In the genomic region with DNA sequence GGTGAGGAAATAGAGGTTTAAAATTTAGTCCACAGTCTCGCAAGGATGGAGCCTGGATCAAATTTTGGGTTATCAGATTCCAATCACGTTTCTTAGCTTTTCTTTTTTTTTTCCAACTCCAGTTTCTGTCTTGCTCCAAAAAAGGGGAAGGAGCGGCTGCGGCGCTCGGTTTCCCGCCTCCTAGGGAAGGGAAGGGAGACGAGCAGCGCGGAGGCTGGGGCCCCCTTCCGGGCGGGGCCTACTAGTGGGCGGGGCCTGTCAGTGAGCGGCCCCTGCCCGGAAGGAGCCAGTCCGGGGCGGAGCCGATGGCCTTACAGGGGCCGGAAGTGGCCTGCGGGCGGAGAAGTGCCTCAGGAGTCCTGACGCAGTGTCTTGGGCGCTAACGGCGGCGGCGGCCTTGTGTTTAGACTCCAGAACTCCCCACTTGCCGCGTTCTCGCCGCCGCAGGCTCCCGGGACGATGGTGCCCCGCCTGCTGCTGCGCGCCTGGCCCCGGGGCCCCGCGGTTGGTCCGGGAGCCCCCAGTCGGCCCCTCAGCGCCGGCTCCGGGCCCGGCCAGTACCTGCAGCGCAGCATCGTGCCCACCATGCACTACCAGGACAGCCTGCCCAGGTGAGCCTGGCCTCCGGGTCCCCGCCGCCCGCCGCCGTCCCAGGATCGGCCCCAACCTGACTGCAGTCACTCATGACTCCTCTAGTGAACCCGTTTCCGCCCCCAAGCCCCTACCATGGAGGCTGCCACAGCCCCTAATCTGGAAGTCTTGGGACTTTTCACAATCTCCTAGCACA, we compare ENCODE assay signal across 8 cellular contexts. TPM values are rescaled to one million over a fixed set of nuclear protein-coding genes. Genes with fewer than 3 reads are reported as not detected.
A peak's percentile ranks its signal among the peaks of the same experiment; 100 is the strongest.
DNase-seq lines count a peak whose midpoint lies in the region; ATAC-seq and TF ChIP-seq lines count a peak whose summit lies in the region.

A gene (plus strand): TSS at position 340 of the 787 bp plus-strand sequence. CDS start 120 bp downstream, at position 460.

- ATAC-seq in HG02884 (IDR thresholded peaks at IDR 0.05; ENCODE audit: unreplicated experiment) (peak; percentile 99), heart right ventricle (peak; percentile 97 to 99 (median 98))

- peaks cover 3 to 41% (median 34%) of the 10 kb centered on the region in 9 donors for H3K4me1 ChIP-seq in heart right ventricle

- H3K4me3 Mint-ChIP-seq in T-helper 1 cell treated with Interleukin-12 subunit alpha and Interleukin-12 subunit beta and Interleukin-4 antibody, amounts not matched to agents 30 μg/mL and 1 μg/mL, for 36 hours: peak within 1 kb of the TSS; percentile 90
- peak within 1 kb of the TSS; percentile 97 for H3K4me3 Mint-ChIP-seq in type B pancreatic cell

- peak within 1 kb of the TSS; percentile 96 for H3K27ac Mint-ChIP-seq in T-helper 1 cell treated with Interleukin-12 subunit alpha and Interleukin-12 subunit beta and Interleukin-4 antibody, amounts not matched to agents 30 μg/mL and 1 μg/mL, for 36 hours
- H3K27ac Mint-ChIP-seq in type B pancreatic cell: peak within 1 kb of the TSS; percentile 93

- no peaks in the 10 kb centered on the region for H3K9me3 ChIP-seq in heart right ventricle

- H3K27me3 Mint-ChIP-seq in T-helper 1 cell treated with Interleukin-12 subunit alpha and Interleukin-12 subunit beta and Interleukin-4 antibody, amounts not matched to agents 30 μg/mL and 1 μg/mL, for 36 hours (ENCODE audit: low read depth): no peaks in the 10 kb centered on the region
- no peaks in the 10 kb centered on the region for H3K27me3 Mint-ChIP-seq in type B pancreatic cell

- DNase-seq in NCI-H1694 treated with DMSO at 0.1 percent for 48 hours (lab: John Stamatoyannopoulos, UW): peak; percentile 86
- peak; percentile 86 for DNase-seq in amniotic epithelial cell (ENCODE audit: low read depth)
- peak; percentile 93 to 96 for DNase-seq in heart right ventricle
- peak; percentile 85 to 99 (median 94) for DNase-seq in posterior cingulate gyrus
- DNase-seq in type B pancreatic cell (ENCODE audit: extremely low spot score, unreplicated experiment): peak; percentile 92

- H3K36me3 Mint-ChIP-seq in T-helper 1 cell treated with Interleukin-12 subunit alpha and Interleukin-12 subunit beta and Interleukin-4 antibody, amounts not matched to agents 30 μg/mL and 1 μg/mL, for 36 hours (ENCODE audit: low read depth): peaks cover 16% of the 10 kb centered on the region
- peaks cover 13% of the 10 kb centered on the region for H3K36me3 Mint-ChIP-seq in type B pancreatic cell

- H3K36me3 ChIP-seq in heart right ventricle: peaks cover 0 to 14% (median 6%) of the 10 kb centered on the region in 9 donors

- 1% methylated on average over 55 to 57 of the region's 57 CpGs for WGBS in heart right ventricle, 2 donors

- H3K4me1 Mint-ChIP-seq in T-helper 1 cell treated with Interleukin-12 subunit alpha and Interleukin-12 subunit beta and Interleukin-4 antibody, amounts not matched to agents 30 μg/mL and 1 μg/mL, for 36 hours (ENCODE audit: low read depth): peaks cover 24% of the 10 kb centered on the region
- peaks cover 25% of the 10 kb centered on the region for H3K4me1 Mint-ChIP-seq in type B pancreatic cell (ENCODE audit: unreplicated experiment)

- H3K9me3 Mint-ChIP-seq in T-helper 1 cell treated with Interleukin-12 subunit alpha and Interleukin-12 subunit beta and Interleukin-4 antibody, amounts not matched to agents 30 μg/mL and 1 μg/mL, for 36 hours: no peaks in the 10 kb centered on the region
- H3K9me3 Mint-ChIP-seq in type B pancreatic cell: no peaks in the 10 kb centered on the region

- peak; percentile 98 for TF ChIP-seq POLR2A in GM15510 (IDR thresholded peaks at IDR 0.05; ENCODE audit: borderline replicate concordance, extremely low read depth, insufficient read length)

- TF ChIP-seq CTCF in heart right ventricle (IDR thresholded peaks at IDR 0.05) (peak in 3 of 9 donors; percentile 16 to 35 (median 27)), type B pancreatic cell (conservative IDR thresholded peaks at IDR 0.05) (peak; percentile 24)

- intact Hi-C loops in heart right ventricle (cut with DNase I) (loop anchor here in 4 of 10 donors (1.0 to 10.0 kb wide), 5 partner anchors 24 to 502 kb away; a partner anchor contains a TSS), posterior cingulate gyrus (cut with DNase I) (loop anchor here (1.0 kb wide), 1 partner anchor 24 kb away; a partner anchor contains a TSS)

- H3K4me3 ChIP-seq in heart right ventricle: peak within 1 kb of the TSS; percentile 64 to 95 (median 88)

- H3K27me3 ChIP-seq in heart right ventricle: no peaks in the 10 kb centered on the region

- peak within 1 kb of the TSS; percentile 86 to 99 (median 98) for H3K27ac ChIP-seq in heart right ventricle

RNA-seq across cellular contexts. Expression of the gene that starts here (rescaled TPM):
- total RNA-seq in heart right ventricle (10 to 100 TPM; 29.3 to 48.7 (median 37.5) TPM), type B pancreatic cell (ENCODE audit: low replicate concordance) (26.8 and 28.2 TPM in 2 replicates)
- polyA plus RNA-seq in heart right ventricle: 10 to 100 TPM; 10.3 to 12.2 TPM

Comparison
In these comparisons a context has a peak if more than half of its experiments do, and no peak if none do; other contexts are left out.
1. Peak in every context shown above with its lines: DNase-seq, ATAC-seq, H3K4me3 ChIP-seq and H3K27ac ChIP-seq.